In genomic region chr5:132363431-132364112, GRCh38 we compare ENCODE assay signal across 10 cellular contexts. TPM values are rescaled to one million over a fixed set of nuclear protein-coding genes. Genes with fewer than 3 reads are reported as not detected.
DNase-seq lines count a peak whose midpoint lies in the region; ATAC-seq and TF ChIP-seq lines count a peak whose summit lies in the region.
"Had no signal": no experiment of that assay in that cellular context is flagged by ENCODE, and none has a peak within 500 bp of the region (broad histone marks: within the 10 kb centered on the region; RNA-seq: fewer than 3 reads in every experiment).

No MANE protein-coding gene starts in this region.

- TF ChIP-seq POLR2A in GM18505 (IDR thresholded peaks at IDR 0.05; ENCODE audit: borderline replicate concordance, extremely low read depth, insufficient read depth, insufficient read length): no peak

- DNase-seq in NCI-H510A treated with DMSO at 0.1 percent for 48 hours (lab: John Stamatoyannopoulos, UW): peak; percentile 3
- DNase-seq in NCI-H510A (lab: John Stamatoyannopoulos, UW): no peak
- peak; percentile 88 for DNase-seq in RWPE2 (ENCODE audit: low spot score)
- DNase-seq in Right ventricle myocardium superior: no peak
- no peak for DNase-seq in stimulated activated CD4-positive, alpha-beta T cell treated with anti-CD3 and anti-CD28 coated beads, Interleukin-2, amount 100 ng/mL, for 48 hours
- DNase-seq in T-helper 9 cell: no peak
- DNase-seq: NCI-H1092 treated with DMSO at 0.1 percent for 48 hours had no signal

- peaks cover 56% of the 10 kb centered on the region for H3K36me3 ChIP-seq in RWPE2 (ENCODE audit: low read depth)
- no peaks in the 10 kb centered on the region for H3K36me3 ChIP-seq in subcutaneous abdominal adipose tissue (ENCODE audit: control insufficient read depth in 5 of 5, insufficient read depth in 5 of 5, low read length in 5 of 5)

- H3K27me3 ChIP-seq in RWPE2 (ENCODE audit: insufficient read depth, poor library complexity, severe bottlenecking) (no peaks in the 10 kb centered on the region), subcutaneous abdominal adipose tissue (ENCODE audit: control insufficient read depth in 5 of 5, insufficient read depth in 4 of 5, low read length in 5 of 5) (no peaks in the 10 kb centered on the region)

- intact Hi-C loops in Right ventricle myocardium superior (cut with DNase I): loop anchor here (5.0 kb wide), 1 partner anchor 71 kb away; the partner anchor contains the start of gene SLC22A4

- ATAC-seq in RWPE2 (ENCODE audit: low read depth): peak; percentile 76
- ATAC-seq in Right ventricle myocardium superior (ENCODE audit: poor library complexity): peak; percentile 89
- no peak for ATAC-seq in GM18505 (IDR thresholded peaks at IDR 0.05; ENCODE audit: unreplicated experiment)

- H3K9me3 ChIP-seq in RWPE2 (ENCODE audit: severe bottlenecking) (no peaks in the 10 kb centered on the region), subcutaneous abdominal adipose tissue (ENCODE audit: control insufficient read depth in 5 of 5, low read length in 5 of 5) (no peaks in the 10 kb centered on the region)

- peak overlapping the region in 1 of 5 donors; percentile 75 for H3K9ac ChIP-seq in subcutaneous abdominal adipose tissue (ENCODE audit: low read length in 5 of 5)

- H3K27ac ChIP-seq in RWPE2 (ENCODE audit: poor library complexity, severe bottlenecking) (peak overlapping the region; percentile 100), subcutaneous abdominal adipose tissue (ENCODE audit: low read depth, low read length) (peak overlapping the region; percentile 78)
- H3K27ac ChIP-seq: C4-2B had no signal

- H3K4me3 ChIP-seq in RWPE2 (ENCODE audit: severe bottlenecking): no peak overlapping the region
- no peak overlapping the region for H3K4me3 ChIP-seq in subcutaneous abdominal adipose tissue (ENCODE audit: low read depth in 1 of 5, low read length in 5 of 5)

- H3K4me1 ChIP-seq in RWPE2 (ENCODE audit: insufficient read depth, poor library complexity, severe bottlenecking) (peaks cover 58% of the 10 kb centered on the region), subcutaneous abdominal adipose tissue (ENCODE audit: control insufficient read depth in 5 of 5, insufficient read depth in 5 of 5, low read length in 5 of 5) (peaks cover 0 to 37% (median 27%) of the 10 kb centered on the region in 5 donors)

- no peak for TF ChIP-seq CTCF in RWPE2 (IDR thresholded peaks at IDR 0.05; ENCODE audit: poor library complexity, severe bottlenecking)

RNA-seq across cellular contexts. Expression of gene SLC22A5, which starts 5.9 kb away (rescaled TPM):
- 22.7 TPM for total RNA-seq in Right ventricle myocardium superior

Comparison
In these comparisons a context has a peak if more than half of its experiments do, and no peak if none do; other contexts are left out.
1. DNase-seq: peak in NCI-H510A treated with DMSO at 0.1 percent for 48 hours (single experiment) and RWPE2 (single experiment); none in NCI-H510A (single experiment), Right ventricle myocardium superior (single experiment), stimulated activated CD4-positive, alpha-beta T cell treated with anti-CD3 and anti-CD28 coated beads, Interleukin-2, amount 100 ng/mL, for 48 hours (0 of 2) and T-helper 9 cell (single experiment).